8 cellular contexts compared by ENCODE assay signal in the genomic region with DNA sequence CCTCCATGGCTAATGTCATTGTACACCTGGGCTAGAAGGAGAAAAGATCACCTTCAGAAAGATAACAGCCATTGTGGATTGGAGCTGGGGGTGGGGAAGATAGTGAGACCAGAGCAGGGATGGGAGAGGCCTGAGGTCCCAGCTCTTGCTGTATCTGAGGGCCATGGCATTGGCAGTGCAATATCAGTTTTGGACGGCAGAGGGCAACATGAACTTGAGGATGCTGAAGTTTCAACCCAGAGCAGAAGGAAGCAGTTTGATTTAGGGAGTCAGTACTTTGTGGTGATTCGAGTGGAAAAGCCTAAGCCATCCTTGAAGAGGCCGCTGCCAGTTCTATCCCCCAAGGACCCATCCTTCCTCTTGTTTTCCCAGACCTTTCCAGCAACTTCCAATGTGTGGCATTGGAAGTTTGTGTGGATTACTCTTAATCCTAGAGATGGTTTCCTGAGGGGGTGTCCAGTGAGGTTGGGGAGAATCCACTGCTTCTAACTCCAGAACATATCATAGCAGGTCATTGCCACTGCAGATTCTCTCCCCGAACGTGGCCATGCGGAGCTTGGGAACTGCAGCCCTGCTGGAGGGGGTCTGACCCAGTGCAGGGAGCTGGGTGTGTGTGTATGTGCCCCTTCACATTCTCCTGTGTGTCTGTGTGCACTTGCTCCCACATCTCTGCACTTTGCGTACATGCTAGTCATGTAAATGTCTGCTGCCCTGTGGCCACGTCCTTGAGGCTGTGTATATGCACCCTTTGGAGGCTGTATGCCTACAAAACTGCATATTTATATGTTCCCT. TPM values are rescaled to one million over a fixed set of nuclear protein-coding genes. Genes with fewer than 3 reads are reported as not detected.
DNase-seq lines count a peak whose midpoint lies in the region; ATAC-seq and TF ChIP-seq lines count a peak whose summit lies in the region.

No MANE protein-coding gene starts in this region.

- ATAC-seq in esophagus mucosa (peak; percentile 85), HG03378 (IDR thresholded peaks at IDR 0.05; ENCODE audit: unreplicated experiment) (no peak)
- peak; percentile 80 for ATAC-seq in naive thymus-derived CD4-positive, alpha-beta T cell

- H3K27me3 ChIP-seq in OCI-LY3 (ENCODE audit: low read depth, low read length): no peaks in the 10 kb centered on the region
- no peaks in the 10 kb centered on the region for H3K27me3 ChIP-seq in naive thymus-derived CD4-positive, alpha-beta T cell (ENCODE audit: control insufficient read depth in 2 of 2, insufficient read depth in 2 of 2, low read length in 2 of 2)

- POLR2A ChIA-PET in naive thymus-derived CD4-positive, alpha-beta T cell (lab: Charles Lee): no interaction called here

- TF ChIP-seq CTCF in OCI-LY3 (IDR thresholded peaks at IDR 0.05; ENCODE audit: low read depth, low read length): peak; percentile 94

- H3K4me1 ChIP-seq in OCI-LY3 (ENCODE audit: low read length): peaks cover 24% of the 10 kb centered on the region
- H3K4me1 ChIP-seq in naive thymus-derived CD4-positive, alpha-beta T cell (ENCODE audit: control insufficient read depth in 2 of 2, insufficient read depth in 2 of 2, low read length in 2 of 2): no peaks in the 10 kb centered on the region

- peaks cover 0 to 3% (median 0%) of the 10 kb centered on the region in 5 donors for H3K27me3 Mint-ChIP-seq in naive thymus-derived CD4-positive, alpha-beta T cell

- peaks cover 0 to 2% (median 0%) of the 10 kb centered on the region in 11 donors for H3K9me3 Mint-ChIP-seq in naive thymus-derived CD4-positive, alpha-beta T cell

- intact Hi-C loops in naive thymus-derived CD4-positive, alpha-beta T cell (cut with micrococcal nuclease): loop anchor here (1.0 to 2.0 kb wide), 5 partner anchors 58 to 260 kb away; no protein-coding TSS in a partner anchor

- H2AFZ ChIP-seq in OCI-LY3 (ENCODE audit: low read depth, low read length): peak overlapping the region; percentile 12; the same call in 1 of the 2 replicates

- H3K4me2 ChIP-seq in OCI-LY3 (ENCODE audit: low read length): peak overlapping the region; percentile 21

- no peaks in the 10 kb centered on the region for H3K36me3 ChIP-seq in OCI-LY3 (replicated peaks; ENCODE audit: low read depth, low read length)
- H3K36me3 ChIP-seq in naive thymus-derived CD4-positive, alpha-beta T cell (ENCODE audit: control insufficient read depth in 2 of 3, insufficient read depth in 3 of 3, low read length in 3 of 3): no peaks in the 10 kb centered on the region

- no peaks in the 10 kb centered on the region for H3K4me1 Mint-ChIP-seq in naive thymus-derived CD4-positive, alpha-beta T cell

- H3K4me3 ChIP-seq in OCI-LY3 (ENCODE audit: low read length): no peak overlapping the region
- no peak overlapping the region for H3K4me3 ChIP-seq in naive thymus-derived CD4-positive, alpha-beta T cell (ENCODE audit: low read length)

- no peaks in the 10 kb centered on the region for H3K79me2 ChIP-seq in OCI-LY3 (ENCODE audit: low read length)

- no peak overlapping the region for H3K27ac Mint-ChIP-seq in naive thymus-derived CD4-positive, alpha-beta T cell

- H3K27ac ChIP-seq in OCI-LY3 (ENCODE audit: low read length): no peak overlapping the region
- no peak overlapping the region for H3K27ac ChIP-seq in naive thymus-derived CD4-positive, alpha-beta T cell (ENCODE audit: low read depth, low read length)

- DNase-seq in Daoy (ENCODE audit: low read depth) (peak; percentile 85), HuH-7.5 (ENCODE audit: low spot score) (peak; percentile 61), activated T-cell treated with anti-CD3 and anti-CD28 coated beads for 1 hour (ENCODE audit: low read depth) (peak; percentile 50)
- DNase-seq in naive thymus-derived CD4-positive, alpha-beta T cell: peak; percentile 11 to 66 (median 47)
- DNase-seq in stimulated activated CD8-positive, alpha-beta memory T cell treated with anti-CD3 and anti-CD28 coated beads, Interleukin-7, amount 100 ng/mL, for 4 hours (ENCODE audit: low read depth in 2 of 2): peak; percentile 33 to 40

- H3K9ac ChIP-seq in OCI-LY3 (ENCODE audit: low read length): no peak overlapping the region

- no peaks in the 10 kb centered on the region for H3K36me3 Mint-ChIP-seq in naive thymus-derived CD4-positive, alpha-beta T cell

- H3K9me3 ChIP-seq in OCI-LY3 (ENCODE audit: insufficient read depth, low read length): no peaks in the 10 kb centered on the region
- H3K9me3 ChIP-seq in naive thymus-derived CD4-positive, alpha-beta T cell (ENCODE audit: control insufficient read depth in 2 of 3, low read length in 3 of 3): no peaks in the 10 kb centered on the region

- CTCF ChIA-PET in naive thymus-derived CD4-positive, alpha-beta T cell (lab: Charles Lee): interaction anchor here (1.0 to 2.4 kb wide), 5 partner anchors 58 to 260 kb away, joined by 3 to 15 read pairs (median 5); no protein-coding TSS in a partner anchor

- H4K20me1 ChIP-seq in OCI-LY3 (ENCODE audit: insufficient read depth, low read length): no peaks in the 10 kb centered on the region

- no peak overlapping the region for H3K4me3 Mint-ChIP-seq in naive thymus-derived CD4-positive, alpha-beta T cell

RNA-seq across cellular contexts. Expression of a gene that starts 24.1 kb away (rescaled TPM):
- not detected in 2 replicates for total RNA-seq in Daoy (2014; rRNA removed; shearing (Covaris generic))
- total RNA-seq in esophagus mucosa: 2.3 TPM
- not detected for total RNA-seq in naive thymus-derived CD4-positive, alpha-beta T cell
- polyA plus RNA-seq in naive thymus-derived CD4-positive, alpha-beta T cell: not detected
